8 cellular contexts compared by ENCODE assay signal in genomic region chr9:21031091-21031817, GRCh38. TPM values are rescaled to one million over a fixed set of nuclear protein-coding genes. Genes with fewer than 3 reads are reported as not detected.
DNase-seq lines count a peak whose midpoint lies in the region; ATAC-seq and TF ChIP-seq lines count a peak whose summit lies in the region.

Gene HACD4, minus strand, starts transcription at chr9:21031640. Its CDS starts 50 bp downstream, at chr9:21031590.

- TF ChIP-seq CTCF in GM12875 (IDR thresholded peaks at IDR 0.05; ENCODE audit: borderline replicate concordance, insufficient read depth, low read depth, low read length) (no peak), GM23338 (conservative IDR thresholded peaks at IDR 0.05; ENCODE audit: low read depth in 2 of 2) (no peak), fibroblast of pulmonary artery (IDR thresholded peaks at IDR 0.05; ENCODE audit: low read length, missing control alignments) (no peak), neural crest cell (conservative IDR thresholded peaks at IDR 0.05) (no peak)

- ATAC-seq in GM23338, result peak; percentile 96

- H3F3A ChIP-seq in GM23338 (replicated peaks; ENCODE audit: low read depth), result peaks cover 5% of the 10 kb centered on the region; the same call in 1 of the 2 replicates

- H3K27me3 ChIP-seq in GM23338 (ENCODE audit: insufficient read depth), result peaks cover 8% of the 10 kb centered on the region; the same call in 1 of the 2 replicates
- no peaks in the 10 kb centered on the region for H3K27me3 ChIP-seq in stomach smooth muscle (ENCODE audit: control insufficient read depth in 1 of 2, insufficient read depth in 2 of 2, low read length in 2 of 2)

- H3K4me3 Mint-ChIP-seq in GM23338 (peak within 1 kb of the TSS; percentile 61), neural crest cell (peak within 1 kb of the TSS; percentile 72)

- no peaks in the 10 kb centered on the region for H3K36me3 Mint-ChIP-seq in GM23338 (ENCODE audit: low read depth)
- H3K36me3 Mint-ChIP-seq in neural crest cell (ENCODE audit: low read depth), result no peaks in the 10 kb centered on the region

- H3K9me3 ChIP-seq in stomach smooth muscle (ENCODE audit: control insufficient read depth in 2 of 2, low read length in 2 of 2), result no peaks in the 10 kb centered on the region

- peak within 1 kb of the TSS; percentile 50 to 79 for H3K9ac ChIP-seq in stomach smooth muscle (ENCODE audit: low read length in 2 of 2)

- H3K4me3 ChIP-seq in GM12875 (ENCODE audit: low read depth, low read length) (peak within 1 kb of the TSS; percentile 63), GM23338 (peak within 1 kb of the TSS; percentile 55), fibroblast of pulmonary artery (replicated peaks; ENCODE audit: low read depth, low read length) (peak within 1 kb of the TSS; percentile 44), stomach smooth muscle (ENCODE audit: low read length in 2 of 2) (peak within 1 kb of the TSS; percentile 61 to 79)

- no peaks in the 10 kb centered on the region for H3K79me2 ChIP-seq in GM23338 (replicated peaks; ENCODE audit: insufficient read depth)

- no peaks in the 10 kb centered on the region for H3K9me2 ChIP-seq in GM23338 (ENCODE audit: insufficient read depth)

- H3K27ac Mint-ChIP-seq in GM23338 (no peak within 1 kb of the TSS), neural crest cell (ENCODE audit: unreplicated experiment) (no peak within 1 kb of the TSS)

- H3K27ac ChIP-seq in GM23338 (ENCODE audit: low read depth) (0 out of 2 replicates have a peak within 1 kb of the TSS, but pooled peaks have one; percentile 47), stomach smooth muscle (ENCODE audit: low read length) (peak within 1 kb of the TSS; percentile 69)

- H3K4me1 Mint-ChIP-seq in GM23338, result peaks cover 4% of the 10 kb centered on the region; the same call in 2 of the 3 replicates
- no peaks in the 10 kb centered on the region for H3K4me1 Mint-ChIP-seq in neural crest cell

- H2AFZ ChIP-seq in GM23338, result peak within 1 kb of the TSS; percentile 92

- no peaks in the 10 kb centered on the region for H4K20me1 ChIP-seq in GM23338 (replicated peaks; ENCODE audit: insufficient read depth)

- H3K27me3 Mint-ChIP-seq in GM23338 (ENCODE audit: insufficient read depth, low read depth, poor library complexity), result peaks cover 11% of the 10 kb centered on the region
- no peaks in the 10 kb centered on the region for H3K27me3 Mint-ChIP-seq in neural crest cell (ENCODE audit: low read depth)

- H3K4me2 ChIP-seq in GM23338, result peak within 1 kb of the TSS; percentile 79

- H3K4me1 ChIP-seq in GM23338 (ENCODE audit: insufficient read depth) (peaks cover 21% of the 10 kb centered on the region), stomach smooth muscle (ENCODE audit: control insufficient read depth, insufficient read depth, low read length) (peaks cover 12% of the 10 kb centered on the region)

- DNase-seq in GM23338 (ENCODE audit: low spot score) (peak; percentile 82), NCI-H1092 (lab: John Stamatoyannopoulos, UW) (peak; percentile 17), fibroblast of pulmonary artery (ENCODE audit: low read depth) (peak; percentile 38), neural crest cell (ENCODE audit: low read depth, low spot score) (peak; percentile 26), NCI-H1048 (lab: John Stamatoyannopoulos, UW) (no peak)
- DNase-seq in activated T-cell treated with anti-CD3 and anti-CD28 coated beads, Interleukin-2, amount 50 U/mL, for 48 hours, result peak; percentile 69 to 77

- H3K36me3 ChIP-seq in GM23338 (ENCODE audit: insufficient read depth), result no peaks in the 10 kb centered on the region
- peaks cover 0 to 1% of the 10 kb centered on the region in 2 donors for H3K36me3 ChIP-seq in stomach smooth muscle (ENCODE audit: control insufficient read depth in 2 of 2, insufficient read depth in 2 of 2, low read length in 2 of 2)

- H3K9me3 Mint-ChIP-seq in GM23338, result no peaks in the 10 kb centered on the region
- H3K9me3 Mint-ChIP-seq in neural crest cell, result no peaks in the 10 kb centered on the region

TF ChIP-seq in GM23338, 12 proteins besides CTCF, POLR2A, EP300 and RAD21 (continues in another document):
- TF ChIP-seq NANOG (IDR thresholded peaks at IDR 0.05; ENCODE audit: borderline replicate concordance) (no peak), EZH2 (IDR thresholded peaks at IDR 0.05; ENCODE audit: low read depth, unreplicated experiment) (no peak), ETS1 (IDR thresholded peaks at IDR 0.05) (no peak), ZNF462 (CRISPR knock-in tag; IDR thresholded peaks at IDR 0.05) (no peak; the same call in 1 of the 2 replicates), POLR2AphosphoS5 (IDR thresholded peaks at IDR 0.05; ENCODE audit: low read depth) (no peak), JUNB (IDR thresholded peaks at IDR 0.05; ENCODE audit: unreplicated experiment) (no peak), ZNF331 (CRISPR knock-in tag; IDR thresholded peaks at IDR 0.05; ENCODE audit: low read depth) (no peak), STAT1 (IDR thresholded peaks at IDR 0.05; ENCODE audit: unreplicated experiment) (no peak), CREB1 (CRISPR knock-in tag; IDR thresholded peaks at IDR 0.05; ENCODE audit: low read depth) (no peak), EZH2phosphoT487 (IDR thresholded peaks at IDR 0.05; ENCODE audit: unreplicated experiment) (no peak), ZNF114 (CRISPR knock-in tag; IDR thresholded peaks at IDR 0.05) (no peak)

RNA-seq across cellular contexts. Expression of gene HACD4, which starts in this region (rescaled TPM):
- 2.2 and 2.5 TPM in 2 replicates for total RNA-seq in GM23338 (2014; rRNA removed; shearing (Covaris generic))
- 1.3 and 1.7 TPM in 2 replicates for polyA plus RNA-seq in GM23338 (2016; fragmentation: Nextera tagmentation; extraction: Ambion mirVana)
- 0.72 and 0.75 TPM in 2 replicates for total RNA-seq in neural crest cell

Comparison
In these comparisons a context has a peak if more than half of its experiments do, and no peak if none do; other contexts are left out.
1. Peak in DNase-seq in neural crest cell; RNA of the gene not detected or under 1 TPM.